23 cellular contexts compared by ENCODE assay signal in the genomic region with DNA sequence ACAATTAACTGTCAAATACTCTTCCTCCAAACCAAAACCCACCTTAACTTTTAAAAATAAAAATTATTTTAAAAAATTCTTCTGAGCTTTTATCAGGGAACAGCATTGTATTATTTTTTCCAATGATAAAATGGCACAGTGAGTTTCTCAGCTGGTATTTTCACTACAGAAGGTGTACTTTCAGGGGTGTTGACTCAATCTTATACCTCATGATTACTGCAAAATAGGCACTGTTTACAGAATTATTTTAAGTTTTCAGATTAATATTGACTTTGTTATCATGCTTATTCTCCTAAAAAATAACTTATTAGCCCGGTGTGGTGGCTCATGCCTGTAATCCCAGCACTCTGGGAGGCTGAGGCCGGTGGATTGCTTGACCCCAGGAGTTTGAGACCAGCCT. TPM values are rescaled to one million over a fixed set of nuclear protein-coding genes. Genes with fewer than 3 reads are reported as not detected.
"Had no signal": no experiment of that assay in that cellular context is flagged by ENCODE, and none has a peak within 500 bp of the region (broad histone marks: within the 10 kb centered on the region; RNA-seq: fewer than 3 reads in every experiment).

No MANE protein-coding gene starts in this region.

- DNase-seq: activated B cell treated with CpG ODN at 0.5 μM for 24 hours; activated CD4-positive, alpha-beta T cell treated with anti-CD3 and anti-CD28 coated beads for 48 hours; activated CD8-positive, alpha-beta T cell treated with anti-CD3 and anti-CD28 coated beads for 36 hours; activated naive CD4-positive, alpha-beta T cell treated with anti-CD3 and anti-CD28 coated beads for 36 hours; activated T-cell treated with anti-CD3 and anti-CD28 coated beads, Interleukin-2, amount 50 U/mL, for 1 hour; brain microvascular endothelial cell; cortex of kidney; gastrocnemius medialis; head of caudate nucleus; kidney; left lung; stimulated activated CD4-positive, alpha-beta T cell treated with anti-CD3 and anti-CD28 coated beads, Interleukin-4, amount 100 ng/mL, for 1 hour; stimulated activated naive CD8-positive, alpha-beta T cell treated with anti-CD3 and anti-CD28 coated beads, Interleukin-15, amount 100 ng/mL, for 72 hours; transverse colon; uterus had no signal

- H3K27me3 Mint-ChIP-seq: activated B cell treated with CpG ODN at 0.5 μM for 24 hours; activated CD8-positive, alpha-beta T cell treated with anti-CD3 and anti-CD28 coated beads for 36 hours; memory B cell; progenitor cell of endocrine pancreas; stimulated activated naive CD8-positive, alpha-beta T cell treated with anti-CD3 and anti-CD28 coated beads, Interleukin-15, amount 100 ng/mL, for 72 hours had no signal

- H3K27me3 ChIP-seq: brain microvascular endothelial cell, gastrocnemius medialis, left lung, suprapubic skin, transverse colon, uterus had no signal

- H3K27ac Mint-ChIP-seq: activated B cell treated with CpG ODN at 0.5 μM for 24 hours; activated CD8-positive, alpha-beta T cell treated with anti-CD3 and anti-CD28 coated beads for 36 hours; activated naive CD4-positive, alpha-beta T cell treated with anti-CD3 and anti-CD28 coated beads for 36 hours; memory B cell; T-helper 2 cell treated with Interferon-gamma antibody and Interleukin-4, amounts not matched to agents 5 μg/mL and 100 μg/mL, for 36 hours had no signal

- H3K9me3 ChIP-seq: gastrocnemius medialis, left lung, suprapubic skin, transverse colon, uterus had no signal

- H3K27ac ChIP-seq: brain microvascular endothelial cell, left lung, suprapubic skin, transverse colon, uterus had no signal

- H3K4me3 ChIP-seq: gastrocnemius medialis, left lung, suprapubic skin, transverse colon, uterus had no signal

- H3K9me3 Mint-ChIP-seq: activated B cell treated with CpG ODN at 0.5 μM for 24 hours; activated CD8-positive, alpha-beta T cell treated with anti-CD3 and anti-CD28 coated beads for 36 hours; activated naive CD4-positive, alpha-beta T cell treated with anti-CD3 and anti-CD28 coated beads for 36 hours; memory B cell; neural crest cell; stimulated activated naive CD8-positive, alpha-beta T cell treated with anti-CD3 and anti-CD28 coated beads, Interleukin-15, amount 100 ng/mL, for 72 hours; T-helper 2 cell treated with Interferon-gamma antibody and Interleukin-4, amounts not matched to agents 5 μg/mL and 100 μg/mL, for 36 hours had no signal

- H3K36me3 ChIP-seq: uterus had no signal

- ATAC-seq: activated CD8-positive, alpha-beta T cell treated with anti-CD3 and anti-CD28 coated beads for 36 hours; esophagus mucosa; gastrocnemius medialis; stimulated activated naive CD8-positive, alpha-beta T cell treated with anti-CD3 and anti-CD28 coated beads, Interleukin-15, amount 100 ng/mL, for 72 hours had no signal

- H3K4me3 Mint-ChIP-seq: activated B cell treated with CpG ODN at 0.5 μM for 24 hours; activated CD8-positive, alpha-beta T cell treated with anti-CD3 and anti-CD28 coated beads for 36 hours; activated naive CD4-positive, alpha-beta T cell treated with anti-CD3 and anti-CD28 coated beads for 36 hours; memory B cell; neural crest cell; stimulated activated naive CD8-positive, alpha-beta T cell treated with anti-CD3 and anti-CD28 coated beads, Interleukin-15, amount 100 ng/mL, for 72 hours; T-helper 2 cell treated with Interferon-gamma antibody and Interleukin-4, amounts not matched to agents 5 μg/mL and 100 μg/mL, for 36 hours had no signal

RNA-seq across cellular contexts. Expression of gene CRYGN, which starts 55.4 kb away (rescaled TPM):
- total RNA-seq: activated B cell treated with CpG ODN at 0.5 μM for 24 hours; activated naive CD4-positive, alpha-beta T cell treated with anti-CD3 and anti-CD28 coated beads for 36 hours; esophagus mucosa; gastrocnemius medialis; left lung; mononuclear cell; skeletal muscle tissue; suprapubic skin; transverse colon had no signal
